18 cellular contexts compared by ENCODE assay signal in genomic region chr13:110490009-110490770, GRCh38.
"Had no signal": no experiment of that assay in that cellular context is flagged by ENCODE, and none has a peak within 500 bp of the region (broad histone marks: within the 10 kb centered on the region; RNA-seq: fewer than 3 reads in every experiment).

No MANE protein-coding gene starts in this region.

- H3K27ac Mint-ChIP-seq: activated naive CD4-positive, alpha-beta T cell treated with anti-CD3 and anti-CD28 coated beads, Interleukin-2, amount 50 U/mL, for 24 hours; activated T-cell treated with anti-CD3 and anti-CD28 coated beads, Interleukin-2, amount 50 U/mL, for 72 hours; nephron had no signal

- H3K4me1 ChIP-seq: esophagus squamous epithelium, tibial nerve had no signal

- DNase-seq: activated CD4-positive, alpha-beta T cell treated with anti-CD3 and anti-CD28 coated beads, Interleukin-2, amount 50 U/mL, for 1 hour; activated CD8-positive, alpha-beta memory T cell treated with anti-CD3 and anti-CD28 coated beads for 24 hours; activated CD8-positive, alpha-beta memory T cell treated with anti-CD3 and anti-CD28 coated beads, Interleukin-2, amount 50 U/mL, for 48 hours; activated gamma-delta T cell; activated T-cell treated with anti-CD3 and anti-CD28 coated beads, Interleukin-2, amount 50 U/mL, for 72 hours; cerebellar nuclear complex; effector CD4-positive, alpha-beta T cell; esophagus squamous epithelium; retina; stimulated activated CD4-positive, alpha-beta T cell treated with anti-CD3 and anti-CD28 coated beads, Interleukin-2, amount 100 ng/mL, for 24 hours; stimulated activated naive CD8-positive, alpha-beta T cell treated with anti-CD3 and anti-CD28 coated beads, Interleukin-15, Interleukin-2, amounts not matched to agents 100 U/mL and 50 U/mL, for 24 hours; T-helper 1 cell; T-helper 9 cell had no signal

- H3K9me3 ChIP-seq: esophagus squamous epithelium, tibial nerve had no signal

- ATAC-seq: activated T-cell treated with anti-CD3 and anti-CD28 coated beads, Interleukin-2, amount 50 U/mL, for 72 hours; stimulated activated naive CD8-positive, alpha-beta T cell treated with anti-CD3 and anti-CD28 coated beads, Interleukin-15, Interleukin-2, amounts not matched to agents 100 U/mL and 50 U/mL, for 24 hours had no signal

- H3K4me1 Mint-ChIP-seq: activated naive CD4-positive, alpha-beta T cell treated with anti-CD3 and anti-CD28 coated beads, Interleukin-2, amount 50 U/mL, for 24 hours had no signal

- H3K27me3 ChIP-seq: esophagus squamous epithelium, tibial nerve had no signal

- H3K27me3 Mint-ChIP-seq: activated naive CD4-positive, alpha-beta T cell treated with anti-CD3 and anti-CD28 coated beads, Interleukin-2, amount 50 U/mL, for 24 hours had no signal

- FAIRE-seq: bronchial epithelial cell, endothelial cell of umbilical vein had no signal

- H3K4me3 Mint-ChIP-seq: activated naive CD4-positive, alpha-beta T cell treated with anti-CD3 and anti-CD28 coated beads, Interleukin-2, amount 50 U/mL, for 24 hours; activated T-cell treated with anti-CD3 and anti-CD28 coated beads, Interleukin-2, amount 50 U/mL, for 72 hours; nephron had no signal

- H3K27ac ChIP-seq: esophagus squamous epithelium, tibial nerve had no signal

- H3K9me3 Mint-ChIP-seq: activated naive CD4-positive, alpha-beta T cell treated with anti-CD3 and anti-CD28 coated beads, Interleukin-2, amount 50 U/mL, for 24 hours; activated T-cell treated with anti-CD3 and anti-CD28 coated beads, Interleukin-2, amount 50 U/mL, for 72 hours; nephron had no signal

- H3K36me3 Mint-ChIP-seq: activated naive CD4-positive, alpha-beta T cell treated with anti-CD3 and anti-CD28 coated beads, Interleukin-2, amount 50 U/mL, for 24 hours had no signal

- H3K4me3 ChIP-seq: esophagus squamous epithelium, tibial nerve had no signal
